In genomic region chr4:165331823-165332222, GRCh38 we compare ENCODE assay signal across 1 cellular context.
TF ChIP-seq lines count a peak whose summit lies in the region.

No MANE protein-coding gene starts in this region.

TF ChIP-seq in HepG2, 621 proteins besides CTCF, POLR2A, EP300 and RAD21:
- no peak for TF ChIP-seq POGK (CRISPR knock-in tag; conservative IDR thresholded peaks at IDR 0.05)
- TF ChIP-seq ZNF34 (CRISPR knock-in tag; IDR thresholded peaks at IDR 0.05; ENCODE audit: borderline replicate concordance) = no peak
- TF ChIP-seq SIX4 (CRISPR knock-in tag; IDR thresholded peaks at IDR 0.05) = no peak
- peak; percentile 73 for TF ChIP-seq RBFOX2 (IDR thresholded peaks at IDR 0.05; ENCODE audit: low read depth, low read length)
- no peak for TF ChIP-seq CAMTA2 (CRISPR knock-in tag; IDR thresholded peaks at IDR 0.05; ENCODE audit: borderline replicate concordance)
- TF ChIP-seq, protein P1, sequence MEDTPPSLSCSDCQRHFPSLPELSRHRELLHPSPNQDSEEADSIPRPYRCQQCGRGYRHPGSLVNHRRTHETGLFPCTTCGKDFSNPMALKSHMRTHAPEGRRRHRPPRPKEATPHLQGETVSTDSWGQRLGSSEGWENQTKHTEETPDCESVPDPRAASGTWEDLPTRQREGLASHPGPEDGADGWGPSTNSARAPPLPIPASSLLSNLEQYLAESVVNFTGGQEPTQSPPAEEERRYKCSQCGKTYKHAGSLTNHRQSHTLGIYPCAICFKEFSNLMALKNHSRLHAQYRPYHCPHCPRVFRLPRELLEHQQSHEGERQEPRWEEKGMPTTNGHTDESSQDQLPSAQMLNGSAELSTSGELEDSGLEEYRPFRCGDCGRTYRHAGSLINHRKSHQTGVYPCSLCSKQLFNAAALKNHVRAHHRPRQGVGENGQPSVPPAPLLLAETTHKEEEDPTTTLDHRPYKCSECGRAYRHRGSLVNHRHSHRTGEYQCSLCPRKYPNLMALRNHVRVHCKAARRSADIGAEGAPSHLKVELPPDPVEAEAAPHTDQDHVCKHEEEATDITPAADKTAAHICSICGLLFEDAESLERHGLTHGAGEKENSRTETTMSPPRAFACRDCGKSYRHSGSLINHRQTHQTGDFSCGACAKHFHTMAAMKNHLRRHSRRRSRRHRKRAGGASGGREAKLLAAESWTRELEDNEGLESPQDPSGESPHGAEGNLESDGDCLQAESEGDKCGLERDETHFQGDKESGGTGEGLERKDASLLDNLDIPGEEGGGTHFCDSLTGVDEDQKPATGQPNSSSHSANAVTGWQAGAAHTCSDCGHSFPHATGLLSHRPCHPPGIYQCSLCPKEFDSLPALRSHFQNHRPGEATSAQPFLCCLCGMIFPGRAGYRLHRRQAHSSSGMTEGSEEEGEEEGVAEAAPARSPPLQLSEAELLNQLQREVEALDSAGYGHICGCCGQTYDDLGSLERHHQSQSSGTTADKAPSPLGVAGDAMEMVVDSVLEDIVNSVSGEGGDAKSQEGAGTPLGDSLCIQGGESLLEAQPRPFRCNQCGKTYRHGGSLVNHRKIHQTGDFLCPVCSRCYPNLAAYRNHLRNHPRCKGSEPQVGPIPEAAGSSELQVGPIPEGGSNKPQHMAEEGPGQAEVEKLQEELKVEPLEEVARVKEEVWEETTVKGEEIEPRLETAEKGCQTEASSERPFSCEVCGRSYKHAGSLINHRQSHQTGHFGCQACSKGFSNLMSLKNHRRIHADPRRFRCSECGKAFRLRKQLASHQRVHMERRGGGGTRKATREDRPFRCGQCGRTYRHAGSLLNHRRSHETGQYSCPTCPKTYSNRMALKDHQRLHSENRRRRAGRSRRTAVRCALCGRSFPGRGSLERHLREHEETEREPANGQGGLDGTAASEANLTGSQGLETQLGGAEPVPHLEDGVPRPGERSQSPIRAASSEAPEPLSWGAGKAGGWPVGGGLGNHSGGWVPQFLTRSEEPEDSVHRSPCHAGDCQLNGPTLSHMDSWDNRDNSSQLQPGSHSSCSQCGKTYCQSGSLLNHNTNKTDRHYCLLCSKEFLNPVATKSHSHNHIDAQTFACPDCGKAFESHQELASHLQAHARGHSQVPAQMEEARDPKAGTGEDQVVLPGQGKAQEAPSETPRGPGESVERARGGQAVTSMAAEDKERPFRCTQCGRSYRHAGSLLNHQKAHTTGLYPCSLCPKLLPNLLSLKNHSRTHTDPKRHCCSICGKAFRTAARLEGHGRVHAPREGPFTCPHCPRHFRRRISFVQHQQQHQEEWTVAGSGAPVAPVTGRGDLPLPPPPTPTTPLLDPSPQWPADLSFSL (CRISPR knock-in tag; IDR thresholded peaks at IDR 0.05) = no peak
- no peak for TF ChIP-seq ZNF563 (CRISPR knock-in tag; IDR thresholded peaks at IDR 0.05)
- no peak for TF ChIP-seq YEATS2 (CRISPR knock-in tag; IDR thresholded peaks at IDR 0.05; ENCODE audit: borderline replicate concordance)
- 0 out of 2 replicates have a peak, but pooled peaks have one; percentile 26 for TF ChIP-seq HDAC1 (CRISPR knock-in tag; IDR thresholded peaks at IDR 0.05)
- peak; percentile 42; the same call in 1 of the 2 replicates for TF ChIP-seq ARID4A (CRISPR knock-in tag; IDR thresholded peaks at IDR 0.05; ENCODE audit: borderline replicate concordance)
- no peak for TF ChIP-seq MYC (CRISPR knock-in tag; IDR thresholded peaks at IDR 0.05; ENCODE audit: borderline replicate concordance)
- peak; percentile 63 for TF ChIP-seq HNRNPK (IDR thresholded peaks at IDR 0.05; ENCODE audit: low read depth, low read length, poor library complexity, severe bottlenecking)
- TF ChIP-seq ZNF460 (CRISPR knock-in tag; IDR thresholded peaks at IDR 0.05; ENCODE audit: borderline replicate concordance) = no peak
